ENCODE assay signal across 13 cellular contexts in genomic region chr12:103834897-103835390, GRCh38. TPM values are rescaled to one million over a fixed set of nuclear protein-coding genes. Genes with fewer than 3 reads are reported as not detected.
DNase-seq lines count a peak whose midpoint lies in the region; ATAC-seq and TF ChIP-seq lines count a peak whose summit lies in the region.
"Had no signal": no experiment of that assay in that cellular context is flagged by ENCODE, and none has a peak within 500 bp of the region (broad histone marks: within the 10 kb centered on the region; RNA-seq: fewer than 3 reads in every experiment).

No MANE protein-coding gene starts in this region.

- H3K4me1 ChIP-seq in esophagus muscularis mucosa (peaks cover 5 to 77% (median 68%) of the 10 kb centered on the region in 4 donors), neural progenitor cell (peaks cover 13% of the 10 kb centered on the region)
- H3K4me1 ChIP-seq: BE2C had no signal

- ATAC-seq in GM18502 (IDR thresholded peaks at IDR 0.05; ENCODE audit: poor library complexity, unreplicated experiment), result no peak

- H3K27me3 ChIP-seq in esophagus muscularis mucosa, result no peaks in the 10 kb centered on the region
- H3K27me3 ChIP-seq in neural progenitor cell, result peaks cover 7% of the 10 kb centered on the region
- H3K27me3 ChIP-seq: BE2C had no signal

- H3K4me2 ChIP-seq in neural progenitor cell, result no peak overlapping the region

- H3K36me3 ChIP-seq in esophagus muscularis mucosa (peaks cover 0 to 28% (median 2%) of the 10 kb centered on the region in 4 donors), neural progenitor cell (no peaks in the 10 kb centered on the region)
- H3K36me3 ChIP-seq: BE2C had no signal

- H3K79me2 ChIP-seq in neural progenitor cell (ENCODE audit: low read depth), result peaks cover 28% of the 10 kb centered on the region

- no peaks in the 10 kb centered on the region for H3K27me3 Mint-ChIP-seq in neural progenitor cell (ENCODE audit: insufficient read depth, low read depth)
- peaks cover 3% of the 10 kb centered on the region for H3K27me3 Mint-ChIP-seq in type B pancreatic cell

- TF ChIP-seq CTCF in esophagus muscularis mucosa (IDR thresholded peaks at IDR 0.05) (no peak), neural progenitor cell (IDR thresholded peaks at IDR 0.05) (no peak), type B pancreatic cell (conservative IDR thresholded peaks at IDR 0.05) (no peak)

- no peaks in the 10 kb centered on the region for H4K20me1 ChIP-seq in neural progenitor cell (ENCODE audit: low read depth)

- no peak for TF ChIP-seq EP300 in esophagus muscularis mucosa (IDR thresholded peaks at IDR 0.05)

- H3K36me3 Mint-ChIP-seq in neural progenitor cell, result peaks cover 10% of the 10 kb centered on the region
- peaks cover 13% of the 10 kb centered on the region for H3K36me3 Mint-ChIP-seq in type B pancreatic cell

- WGBS in esophagus muscularis mucosa, result 91% methylated on average over 4 of the region's 4 CpGs

- H3K9me3 Mint-ChIP-seq in neural progenitor cell (peaks cover 12% of the 10 kb centered on the region), type B pancreatic cell (peaks cover 9% of the 10 kb centered on the region)

- DNase-seq in NCI-H69 (lab: John Stamatoyannopoulos, UW) (peak; percentile 27), esophagus muscularis mucosa (ENCODE audit: extremely low spot score) (no peak), neural progenitor cell (ENCODE audit: low spot score) (no peak), type B pancreatic cell (ENCODE audit: extremely low spot score, unreplicated experiment) (no peak)
- no peak for DNase-seq in NK-92 treated with Interleukin-12 subunit alpha and Interleukin-12 subunit beta, amount 100 ng/mL, for 24 hours (lab: John Stamatoyannopoulos, UW)
- DNase-seq in stimulated activated CD8-positive, alpha-beta memory T cell treated with anti-CD3 and anti-CD28 coated beads, Interleukin-4, amount 100 ng/mL, for 48 hours, result no peak
- no peak for DNase-seq in activated naive CD4-positive, alpha-beta T cell treated with Interleukin-2 at 50 U/mL for 16 hours
- DNase-seq: BE2C, DMS 273 treated with DMSO at 0.1 percent for 48 hours, NCI-H1436, NCI-H2029 treated with DMSO at 0.1 percent for 48 hours, Right ventricle myocardium superior had no signal

- no peak overlapping the region for H2AFZ ChIP-seq in neural progenitor cell (replicated peaks)

- no peak for TF ChIP-seq POLR2A in esophagus muscularis mucosa (IDR thresholded peaks at IDR 0.05; ENCODE audit: low read depth)

- no peak overlapping the region for H3K9ac ChIP-seq in neural progenitor cell

- H3K4me3 ChIP-seq in esophagus muscularis mucosa (peak overlapping the region; percentile 9 to 95 (median 56)), neural progenitor cell (no peak overlapping the region)

- H3K27ac Mint-ChIP-seq in neural progenitor cell, result peak overlapping the region; percentile 52
- H3K27ac Mint-ChIP-seq in type B pancreatic cell, result no peak overlapping the region

- H3K4me3 Mint-ChIP-seq in neural progenitor cell (peak overlapping the region; percentile 43), type B pancreatic cell (peak overlapping the region; percentile 26)

- no peaks in the 10 kb centered on the region for H3F3A ChIP-seq in neural progenitor cell (ENCODE audit: low read depth)

- intact Hi-C loops in esophagus muscularis mucosa (cut with DNase I), result loop anchor here (5.0 kb wide), 1 partner anchor 33 kb away; no protein-coding TSS in a partner anchor

- H3K4me1 Mint-ChIP-seq in neural progenitor cell (peaks cover 29% of the 10 kb centered on the region), type B pancreatic cell (ENCODE audit: unreplicated experiment) (peaks cover 32% of the 10 kb centered on the region)

- H3K27ac ChIP-seq in esophagus muscularis mucosa (replicated peaks in 1 of 4), result peak overlapping the region; percentile 11 to 97 (median 96)
- no peak overlapping the region for H3K27ac ChIP-seq in neural progenitor cell

- no peaks in the 10 kb centered on the region for H3K9me3 ChIP-seq in esophagus muscularis mucosa
- H3K9me3 ChIP-seq in neural progenitor cell (ENCODE audit: low read depth), result no peaks in the 10 kb centered on the region
- H3K9me3 ChIP-seq: BE2C had no signal

RNA-seq across cellular contexts. Expression of gene NT5DC3, which starts 6.1 kb away (rescaled TPM):
- total RNA-seq in esophagus muscularis mucosa, result 100 to 1,000 TPM; 169 to 275 (median 195) TPM
- total RNA-seq in neural progenitor cell (ENCODE audit: low replicate concordance), result 3.1 and 4.3 TPM in 2 replicates
- 10.9 and 16.3 TPM in 2 replicates for total RNA-seq in type B pancreatic cell (ENCODE audit: low replicate concordance)
